Comparison of ENCODE assay signal across 18 cellular contexts in the genomic region with DNA sequence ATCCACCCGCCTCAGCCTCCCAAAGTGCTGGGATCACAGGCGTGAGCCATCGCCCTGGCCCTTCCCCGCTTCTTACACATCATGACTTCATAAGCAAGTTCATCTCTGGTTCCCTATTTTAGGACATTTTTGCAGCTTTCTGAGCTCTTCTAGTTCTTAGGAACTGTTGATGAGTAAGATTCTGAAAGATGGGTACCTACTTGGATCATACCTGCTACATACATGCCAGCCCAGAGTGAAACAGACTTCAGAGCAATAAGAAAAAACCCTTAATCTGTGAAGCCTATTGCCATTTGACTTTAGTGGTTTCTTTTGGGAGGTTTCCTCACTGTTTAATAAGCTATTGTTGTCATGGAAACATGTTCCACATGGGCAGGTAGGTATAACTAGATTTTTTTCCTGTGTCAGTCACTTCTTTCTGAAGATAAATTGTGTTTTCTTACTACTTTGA. TPM values are rescaled to one million over a fixed set of nuclear protein-coding genes. Genes with fewer than 3 reads are reported as not detected.
A peak's percentile ranks its signal among the peaks of the same experiment; 100 is the strongest.
DNase-seq lines count a peak whose midpoint lies in the region; ATAC-seq, FAIRE-seq and TF ChIP-seq lines count a peak whose summit lies in the region.
"Had no signal": no experiment of that assay in that cellular context is flagged by ENCODE, and none has a peak within 500 bp of the region (broad histone marks: within the 10 kb centered on the region; RNA-seq: fewer than 3 reads in every experiment).

No MANE protein-coding gene starts in this region.

- no peak for TF ChIP-seq EP300 in K562 (IDR thresholded peaks at IDR 0.05; ENCODE audit: low read length)

- H3K4me3 ChIP-seq in K562: no peak overlapping the region
- H3K4me3 ChIP-seq: left lung, suprapubic skin had no signal

- no peaks in the 10 kb centered on the region for H3K9me1 ChIP-seq in K562 (ENCODE audit: control insufficient read depth, insufficient read depth, low read length)

- H3K36me3 ChIP-seq in K562 (ENCODE audit: control insufficient read depth, insufficient read depth, low read length): peaks cover 88% of the 10 kb centered on the region

- BruUV-seq in K562 (replicated peaks; lab: Mats Ljungman, UMichigan): no TSS peak

- H3K79me2 ChIP-seq in K562 (ENCODE audit: control insufficient read depth, insufficient read depth, low read length): no peaks in the 10 kb centered on the region

- H3K4me1 ChIP-seq in K562 (replicated peaks in 1 of 2; ENCODE audit: control insufficient read depth in 2 of 2, insufficient read depth in 2 of 2, low read length in 2 of 2): peaks cover 0 to 4% of the 10 kb centered on the region in 2 experiments; a peak in 2 of 5 replicates
- H3K4me1 ChIP-seq: BE2C had no signal

- intact Hi-C loops in K562 (cut with micrococcal nuclease): no loop called here

- WGBS in K562 (ENCODE audit: insufficient coverage, low coverage, missing lambda C conversion rate): 100% methylated on average over 4 of the region's 4 CpGs

- TF ChIP-seq RAD21 in K562 (CRISPR knock-in tag; conservative IDR thresholded peaks at IDR 0.05 in 1 of 2, IDR thresholded peaks at IDR 0.05 in 1 of 2): no peak

- CTCF ChIA-PET in K562 (lab: Yijun Ruan, JAX; ENCODE audit: low intra/inter-chr PET ratio): no interaction called here

- no peaks in the 10 kb centered on the region for H3K9me3 ChIP-seq in K562 (replicated peaks; ENCODE audit: control insufficient read depth, insufficient read depth, low read depth, low read length)
- H3K9me3 ChIP-seq: BE2C, left lung, suprapubic skin had no signal

- ATAC-seq in GM21786 (IDR thresholded peaks at IDR 0.05; ENCODE audit: unreplicated experiment): peak; percentile 36
- no peak for ATAC-seq in K562
- no peak for ATAC-seq in HG03108 (IDR thresholded peaks at IDR 0.05; ENCODE audit: unreplicated experiment)
- ATAC-seq in GM19452 (IDR thresholded peaks at IDR 0.05; ENCODE audit: unreplicated experiment): no peak
- ATAC-seq: left lung had no signal

- H3K27ac ChIP-seq in K562 (ENCODE audit: extremely low read depth, low read depth, low read length): no peak overlapping the region
- H3K27ac ChIP-seq: left lung, suprapubic skin, WERI-Rb-1 had no signal

- peak; percentile 3 for DNase-seq in stimulated activated CD4-positive, alpha-beta T cell treated with anti-CD3 and anti-CD28 coated beads, Interleukin-4, amount 100 ng/mL, for 1 hour
- no peak for DNase-seq in stimulated activated CD4-positive, alpha-beta T cell treated with anti-CD3 and anti-CD28 coated beads, Interleukin-12 subunit alpha, Interleukin-12 subunit beta, amount 100 ng/mL, for 4 hours
- DNase-seq in K562 (ENCODE audit: extremely low read depth in 1 of 4, low spot score in 3 of 4) (no peak), HT-29 (ENCODE audit: low spot score) (no peak)
- DNase-seq: BE2C; DMS79 treated with DMSO at 0.1 percent for 48 hours; HCEC 1CT; KG1; left lung; NCI-H1417 treated with DMSO at 0.1 percent for 48 hours; NCI-H2227 treated with DMSO at 0.1 percent for 48 hours; NK-92 treated with Interleukin-12 subunit alpha and Interleukin-12 subunit beta, amount 100 ng/mL, for 24 hours; small intestine; WERI-Rb-1 had no signal

- in situ Hi-C loops in K562 (cut with MboI): no loop called here

- H3K27me3 ChIP-seq in K562 (ENCODE audit: control insufficient read depth in 2 of 2, insufficient read depth in 2 of 2, low read length in 2 of 2): no peaks in the 10 kb centered on the region
- H3K27me3 ChIP-seq: BE2C, left lung, suprapubic skin had no signal

- peaks cover 4% of the 10 kb centered on the region; the same call in 1 of the 2 replicates for H4K20me1 ChIP-seq in K562 (replicated peaks; ENCODE audit: control insufficient read depth, insufficient read depth, low read length)

- no peak overlapping the region for H3K4me2 ChIP-seq in K562 (ENCODE audit: insufficient read depth, low read length)

- H2AFZ ChIP-seq in K562 (ENCODE audit: low read depth, low read length): no peak overlapping the region

- TF ChIP-seq CTCF in K562 (IDR thresholded peaks at IDR 0.05 in 2 of 3, conservative IDR thresholded peaks at IDR 0.05 in 1 of 3; ENCODE audit: insufficient read depth in 2 of 3, low read depth in 1 of 3, low read length in 3 of 3): no peak

- POLR2A ChIA-PET in K562 (lab: Yijun Ruan, JAX): interaction anchor here (0.6 to 1.4 kb wide), 4 partner anchors 8 to 148 kb away, joined by 3 to 4 read pairs (median 4); partner anchors contain the start of gene TMEM217

- TF ChIP-seq POLR2A in K562 (conservative IDR thresholded peaks at IDR 0.05): no peak

- H3K9ac ChIP-seq in K562 (ENCODE audit: insufficient read depth in 1 of 2, low read depth in 2 of 2, low read length in 2 of 2): no peak overlapping the region

- no peak for FAIRE-seq in K562 (lab: Jason Lieb, UNC)
- FAIRE-seq: small intestine had no signal

TF ChIP-seq in K562, 482 proteins besides CTCF, POLR2A, EP300 and RAD21 (continues in another document):
- no peak for TF ChIP-seq NCOA6 (IDR thresholded peaks at IDR 0.05)
- TF ChIP-seq AFF1 (IDR thresholded peaks at IDR 0.05; ENCODE audit: low read depth in 1 of 2, partially characterized antibody in 2 of 2): no peak
- TF ChIP-seq RFX1 (IDR thresholded peaks at IDR 0.05): peak; percentile 79
- no peak for TF ChIP-seq SRSF1 (IDR thresholded peaks at IDR 0.05; ENCODE audit: low read depth, low read length)
- TF ChIP-seq NCOA2 (IDR thresholded peaks at IDR 0.05; ENCODE audit: partially characterized antibody in 2 of 2): no peak

RNA-seq across cellular contexts. Expression of gene TMEM217, which starts 27.9 kb away (rescaled TPM):
- total RNA-seq in K562 (2011; cell fraction: chromatin; rRNA removed; ENCODE audit: low replicate concordance): 9.2 and 9.3 TPM in 2 replicates
- 6.8 and 8.0 TPM in 2 replicates for total RNA-seq in K562 (2011; cell fraction: nucleolus; rRNA removed)
- 6.2 and 9.8 TPM in 2 replicates for total RNA-seq in K562 (2011; cell fraction: nucleoplasm; rRNA removed)
- total RNA-seq in K562 (2014; rRNA removed): 1.3 and 1.5 TPM in 2 replicates
- total RNA-seq in K562 (2014; rRNA removed; fragmentation: Illumina TruSeq; extraction: Trizol): 1.6 and 2.4 TPM in 2 replicates
- 3.3 and 4.0 TPM in 2 replicates for total RNA-seq in K562 (2015; rRNA removed; fragmentation: Illumina TruSeq; extraction: Trizol)
- total RNA-seq in K562 (2021): 1.9 and 2.0 TPM in 2 replicates
- 5.0 and 8.0 TPM in 2 replicates for polyA plus RNA-seq in K562 (2011; rRNA removed)
- polyA plus RNA-seq in K562 (2011; cell fraction: cytosol; rRNA removed): 3.3 and 5.8 TPM in 2 replicates
- polyA plus RNA-seq in K562 (2011; cell fraction: nucleus; rRNA removed): 3.6 and 5.0 TPM in 2 replicates
- 3.2 and 3.5 TPM in 2 replicates for polyA plus RNA-seq in K562 (2012)
- polyA plus RNA-seq in K562 (2014; fragmentation: Illumina TruSeq; extraction: Trizol): 1.9 and 2.3 TPM in 2 replicates
- 1 to 10 TPM; 1.8 to 1.9 TPM for polyA plus RNA-seq in K562 (2014; fragmentation: Nextera tagmentation; extraction: Ambion mirVana)
- polyA plus RNA-seq in K562 (2014; rRNA removed): 2.8 and 3.5 TPM in 2 replicates
- 3.4 and 4.8 TPM in 2 replicates for polyA minus RNA-seq in K562 (2011; rRNA and poly(A)+ RNA removed)
- polyA minus RNA-seq in K562 (2011; cell fraction: cytosol; rRNA and poly(A)+ RNA removed): 1.5 and 3.3 TPM in 2 replicates
- 2.0 and 2.4 TPM in 2 replicates for polyA minus RNA-seq in K562 (2011; cell fraction: nucleus; rRNA and poly(A)+ RNA removed)
- total RNA-seq in HT-29 (2014; rRNA removed; shearing (Covaris generic)): 1.4 and 1.8 TPM in 2 replicates

RNA-seq across cellular contexts. Expression of gene TBC1D22B, which starts 28.3 kb away (rescaled TPM):
- total RNA-seq in K562 (2011; cell fraction: chromatin; rRNA removed; ENCODE audit: low replicate concordance): 32.9 and 35.9 TPM in 2 replicates
- 16.1 and 18.0 TPM in 2 replicates for total RNA-seq in K562 (2011; cell fraction: nucleolus; rRNA removed)
- total RNA-seq in K562 (2011; cell fraction: nucleoplasm; rRNA removed): 22.4 and 25.4 TPM in 2 replicates
- 10.9 and 13.0 TPM in 2 replicates for total RNA-seq in K562 (2014; rRNA removed)
- total RNA-seq in K562 (2014; rRNA removed; fragmentation: Illumina TruSeq; extraction: Trizol): 13.5 and 13.9 TPM in 2 replicates
- 12.3 and 13.1 TPM in 2 replicates for total RNA-seq in K562 (2015; rRNA removed; fragmentation: Illumina TruSeq; extraction: Trizol)
- 16.1 and 17.2 TPM in 2 replicates for total RNA-seq in K562 (2021)
- polyA plus RNA-seq in K562 (2011; rRNA removed): 14.0 and 15.3 TPM in 2 replicates
- polyA plus RNA-seq in K562 (2011; cell fraction: cytosol; rRNA removed): 11.5 and 14.7 TPM in 2 replicates
- polyA plus RNA-seq in K562 (2011; cell fraction: nucleus; rRNA removed): 22.4 and 24.0 TPM in 2 replicates
- 12.9 and 19.1 TPM in 2 replicates for polyA plus RNA-seq in K562 (2012)
- polyA plus RNA-seq in K562 (2014; fragmentation: Illumina TruSeq; extraction: Trizol): 21.7 and 24.2 TPM in 2 replicates
- polyA plus RNA-seq in K562 (2014; fragmentation: Nextera tagmentation; extraction: Ambion mirVana): 1 to 10 TPM; 4.8 to 6.4 TPM
- polyA plus RNA-seq in K562 (2014; rRNA removed): 14.0 and 14.5 TPM in 2 replicates
- 10.0 and 11.0 TPM in 2 replicates for polyA minus RNA-seq in K562 (2011; rRNA and poly(A)+ RNA removed)
- 6.8 and 8.6 TPM in 2 replicates for polyA minus RNA-seq in K562 (2011; cell fraction: cytosol; rRNA and poly(A)+ RNA removed)
- polyA minus RNA-seq in K562 (2011; cell fraction: nucleus; rRNA and poly(A)+ RNA removed): 11.8 and 14.1 TPM in 2 replicates
- total RNA-seq in HT-29 (2014; rRNA removed; shearing (Covaris generic)): 7.8 and 8.2 TPM in 2 replicates
